Comparison of ENCODE assay signal across 8 cellular contexts in the genomic region with DNA sequence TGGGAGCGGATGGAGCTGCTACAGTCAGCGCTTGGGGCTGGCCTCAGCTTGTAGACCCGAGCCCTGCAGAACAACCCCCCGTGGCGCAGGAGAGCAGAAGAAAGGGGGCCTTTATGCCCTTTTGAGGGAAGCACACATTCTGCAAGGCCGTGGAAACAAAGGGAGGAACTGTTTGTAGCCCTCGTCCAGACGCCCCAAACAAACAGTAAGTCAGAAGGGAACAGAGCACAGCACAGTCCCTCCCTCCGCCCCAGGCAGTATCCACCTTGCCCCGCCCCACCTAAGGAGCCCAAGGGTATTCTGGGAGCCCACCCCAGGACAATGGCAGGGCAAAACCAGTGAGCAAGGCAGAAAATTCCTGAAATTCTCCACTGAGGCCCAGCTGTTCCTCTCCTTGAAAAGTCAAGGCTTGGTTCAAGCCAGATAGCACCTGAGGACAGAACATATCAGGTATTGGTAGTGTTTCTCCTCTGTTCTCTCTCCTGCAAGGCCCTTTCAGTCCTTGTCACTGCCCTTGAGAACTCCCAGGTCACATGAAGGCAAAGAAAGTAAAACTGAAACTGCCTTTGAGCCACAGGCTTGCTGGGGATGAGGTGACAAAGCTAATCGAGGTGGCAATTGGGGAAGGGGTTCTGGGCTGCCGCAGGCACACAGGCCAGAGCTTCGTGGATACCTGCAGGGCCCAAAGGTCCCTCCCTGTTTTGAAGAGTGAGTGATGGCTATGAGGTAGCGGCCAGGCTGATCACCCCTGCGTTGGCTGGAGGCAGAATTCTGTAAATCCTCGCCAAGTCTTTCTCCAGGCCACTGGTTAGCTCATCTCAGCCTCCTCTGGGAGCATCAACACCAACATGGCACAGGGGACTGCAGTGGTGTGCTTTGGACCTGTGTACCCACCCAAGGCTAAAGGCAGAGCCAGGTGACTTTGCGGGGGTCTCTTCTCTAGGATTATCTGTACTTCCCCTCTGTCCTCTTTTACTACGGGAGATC. TPM values are rescaled to one million over a fixed set of nuclear protein-coding genes. Genes with fewer than 3 reads are reported as not detected.
DNase-seq lines count a peak whose midpoint lies in the region; ATAC-seq, FAIRE-seq and TF ChIP-seq lines count a peak whose summit lies in the region.

No MANE protein-coding gene starts in this region.

- no peaks in the 10 kb centered on the region for H3K9me3 Mint-ChIP-seq in activated naive CD8-positive, alpha-beta T cell treated with anti-CD3 and anti-CD28 coated beads, Interleukin-2, amount 10 ng/mL, durations not matched to agents 7 days and 5 days

- H3K27me3 ChIP-seq in KMS-11 (ENCODE audit: insufficient read depth, low read depth) (no peaks in the 10 kb centered on the region), pancreas (no peaks in the 10 kb centered on the region), thyroid gland (no peaks in the 10 kb centered on the region)

- TF ChIP-seq CTCF in KMS-11 (conservative IDR thresholded peaks at IDR 0.05; ENCODE audit: low read depth, low read length) (no peak), pancreas (IDR thresholded peaks at IDR 0.05) (no peak), thyroid gland (IDR thresholded peaks at IDR 0.05) (no peak)

- H3K4me1 ChIP-seq in KMS-11 (ENCODE audit: low read depth, poor library complexity, severe bottlenecking) (peaks cover 26% of the 10 kb centered on the region), pancreas (peaks cover 5 to 31% (median 5%) of the 10 kb centered on the region in 3 donors), thyroid gland (peaks cover 37 to 39% of the 10 kb centered on the region in 2 donors)

- peak overlapping the region; percentile 96 for H3K4me3 Mint-ChIP-seq in activated naive CD8-positive, alpha-beta T cell treated with anti-CD3 and anti-CD28 coated beads, Interleukin-2, amount 10 ng/mL, durations not matched to agents 7 days and 5 days

- peaks cover 22% of the 10 kb centered on the region for H3K79me2 ChIP-seq in KMS-11 (ENCODE audit: insufficient read depth, low read depth)

- H3K4me3 ChIP-seq in KMS-11 (IDR thresholded peaks at IDR 0.05; ENCODE audit: insufficient read depth, low read depth, low read length) (no peak overlapping the region), pancreas (peak overlapping the region; percentile 26 to 74 (median 60)), thyroid gland (replicated peaks in 1 of 3) (peak overlapping the region; percentile 7 to 72 (median 48))

- H3K36me3 Mint-ChIP-seq in activated naive CD8-positive, alpha-beta T cell treated with anti-CD3 and anti-CD28 coated beads, Interleukin-2, amount 10 ng/mL, durations not matched to agents 7 days and 5 days: peaks cover 35% of the 10 kb centered on the region

- H3K9ac ChIP-seq in KMS-11: peak overlapping the region; percentile 97

- peak overlapping the region; percentile 69 for H2AFZ ChIP-seq in KMS-11 (ENCODE audit: low read depth)

- peak overlapping the region; percentile 95 for H3K27ac Mint-ChIP-seq in activated naive CD8-positive, alpha-beta T cell treated with anti-CD3 and anti-CD28 coated beads, Interleukin-2, amount 10 ng/mL, durations not matched to agents 7 days and 5 days

- peak in 1 of 2 donors; percentile 68 for TF ChIP-seq POLR2A in thyroid gland (IDR thresholded peaks at IDR 0.05)

- ATAC-seq in GM21723 (IDR thresholded peaks at IDR 0.05; ENCODE audit: unreplicated experiment): peak; percentile 78
- ATAC-seq in activated naive CD8-positive, alpha-beta T cell treated with anti-CD3 and anti-CD28 coated beads, Interleukin-2, amount 10 ng/mL, durations not matched to agents 7 days and 5 days (ENCODE audit: low read depth): peak; percentile 81
- ATAC-seq in pancreas: peak; percentile 81 to 89 (median 84)

- intact Hi-C loops in cardiac septum (cut with DNase I) (loop anchor here (1.0 to 2.0 kb wide), 2 partner anchors 30 to 54 kb away; partner anchors contain the start of gene RPS6KA5), pancreas (cut with DNase I) (no loop called here), thyroid gland (cut with DNase I) (no loop called here)

- FAIRE-seq in pancreas (lab: Jason Lieb, UNC): no peak

- no peaks in the 10 kb centered on the region for H4K20me1 ChIP-seq in KMS-11 (ENCODE audit: insufficient read depth)

- peaks cover 57% of the 10 kb centered on the region for H3K4me1 Mint-ChIP-seq in activated naive CD8-positive, alpha-beta T cell treated with anti-CD3 and anti-CD28 coated beads, Interleukin-2, amount 10 ng/mL, durations not matched to agents 7 days and 5 days

- H3K36me3 ChIP-seq in KMS-11 (ENCODE audit: insufficient read depth): no peaks in the 10 kb centered on the region
- H3K36me3 ChIP-seq in pancreas: no peaks in the 10 kb centered on the region
- no peaks in the 10 kb centered on the region for H3K36me3 ChIP-seq in thyroid gland

- POLR2A ChIA-PET in activated naive CD8-positive, alpha-beta T cell treated with anti-CD3 and anti-CD28 coated beads, Interleukin-2, amount 10 ng/mL, durations not matched to agents 7 days and 5 days (lab: Charles Lee): interaction anchor here (0.5 to 3.0 kb wide), 32 partner anchors 14 to 356 kb away, joined by 3 to 23 read pairs (median 4); partner anchors contain the start of gene GPR68

- H3K27me3 Mint-ChIP-seq in activated naive CD8-positive, alpha-beta T cell treated with anti-CD3 and anti-CD28 coated beads, Interleukin-2, amount 10 ng/mL, durations not matched to agents 7 days and 5 days: no peaks in the 10 kb centered on the region

- H3K27ac ChIP-seq in KMS-11 (peak overlapping the region; percentile 100), pancreas (peak overlapping the region; percentile 73 to 96 (median 93)), thyroid gland (peak overlapping the region; percentile 88 to 96 (median 94))

- H3K4me2 ChIP-seq in KMS-11: peak overlapping the region; percentile 82

- DNase-seq in ELR (ENCODE audit: low read depth): peak; percentile 70
- DNase-seq in SK-MEL-5 (ENCODE audit: low read depth, low spot score): peak; percentile 99
- peak; percentile 82 for DNase-seq in activated naive CD8-positive, alpha-beta T cell treated with anti-CD3 and anti-CD28 coated beads, Interleukin-2, amount 10 ng/mL, durations not matched to agents 7 days and 5 days
- peak; percentile 93 for DNase-seq in cardiac septum (ENCODE audit: low spot score)
- peak; percentile 49 to 81 (median 67) for DNase-seq in pancreas
- DNase-seq in thyroid gland: peak; percentile 73 to 75

- WGBS in pancreas, 2 donors: 1% methylated on average over 18 of the region's 18 CpGs
- WGBS in thyroid gland, 2 donors: 3 to 5% methylated on average over 17 to 18 of the region's 18 CpGs

- in situ Hi-C loops in SK-MEL-5 (cut with HindIII; ENCODE audit: low pct_unique_long_range_greater_than_20kb, low sequenced_read_pairs): no loop called here

- H3K9me3 ChIP-seq in pancreas (no peaks in the 10 kb centered on the region), thyroid gland (no peaks in the 10 kb centered on the region)

RNA-seq across cellular contexts. Expression of gene DGLUCY, which starts 0.5 kb away (rescaled TPM):
- total RNA-seq in SK-MEL-5 (2014; rRNA removed; shearing (Covaris generic)): 10.1 and 10.4 TPM in 2 replicates
- polyA plus RNA-seq in SK-MEL-5 (2015; cell fraction: cytosol; rRNA removed): 6.1 and 9.2 TPM in 2 replicates
- polyA plus RNA-seq in SK-MEL-5 (2015; cell fraction: nucleus; rRNA removed): 70.0 and 92.8 TPM in 2 replicates
- total RNA-seq in activated naive CD8-positive, alpha-beta T cell treated with anti-CD3 and anti-CD28 coated beads, Interleukin-2, amount 10 ng/mL, durations not matched to agents 7 days and 5 days: 100 to 1,000 TPM; 135 to 136 TPM
- total RNA-seq in cardiac septum (131 TPM), pancreas (10 to 100 TPM; 11.9 to 43.4 (median 21.4) TPM), thyroid gland (100 to 1,000 TPM in 3 of 4 donors, 10 to 100 TPM in 1; 58.0 to 125 (median 103) TPM)
- polyA plus RNA-seq in pancreas: 10 to 100 TPM; 24.9 to 31.9 TPM

RNA-seq across cellular contexts. Expression of gene RPS6KA5, which starts 53.9 kb away (rescaled TPM):
- total RNA-seq in SK-MEL-5 (2014; rRNA removed; shearing (Covaris generic)): 3.7 and 4.3 TPM in 2 replicates
- polyA plus RNA-seq in SK-MEL-5 (2015; cell fraction: cytosol; rRNA removed): 2.9 and 3.7 TPM in 2 replicates
- polyA plus RNA-seq in SK-MEL-5 (2015; cell fraction: nucleus; rRNA removed): 2.5 and 3.8 TPM in 2 replicates
- total RNA-seq in activated naive CD8-positive, alpha-beta T cell treated with anti-CD3 and anti-CD28 coated beads, Interleukin-2, amount 10 ng/mL, durations not matched to agents 7 days and 5 days: 10 to 100 TPM; 45.3 to 48.1 TPM
- 3.8 TPM for total RNA-seq in cardiac septum
- total RNA-seq in pancreas: 1 to 10 TPM; 2.5 to 3.5 (median 3.2) TPM
- 1 to 10 TPM in 1 of 2 donors, under 1 TPM in 1; 0.95 to 1.1 TPM for polyA plus RNA-seq in pancreas
- 10 to 100 TPM in 1 of 4 donors, 1 to 10 TPM in 3; 6.4 to 17.4 (median 8.9) TPM for total RNA-seq in thyroid gland
